18 cellular contexts compared by ENCODE assay signal in genomic region chr19:47704656-47705055, GRCh38. TPM values are rescaled to one million over a fixed set of nuclear protein-coding genes. Genes with fewer than 3 reads are reported as not detected.
A peak's percentile ranks its signal among the peaks of the same experiment; 100 is the strongest.
DNase-seq lines count a peak whose midpoint lies in the region; ATAC-seq, FAIRE-seq and TF ChIP-seq lines count a peak whose summit lies in the region.
"Had no signal": no experiment of that assay in that cellular context is flagged by ENCODE, and none has a peak within 500 bp of the region (broad histone marks: within the 10 kb centered on the region; RNA-seq: fewer than 3 reads in every experiment).

No MANE protein-coding gene starts in this region.

- H3K18ac ChIP-seq in H1 (ENCODE audit: extremely low read depth, low read length): no peak overlapping the region

- DNase-seq in HepG2 (ENCODE audit: low spot score) (no peak), right lobe of liver (no peak), H1 (ENCODE audit: low read depth in 1 of 2, low spot score in 2 of 2) (no peak), osteoblast (ENCODE audit: insufficient read length, low spot score, missing footprints) (peak; percentile 37), NCI-H1105 treated with DMSO at 0.1 percent for 48 hours (lab: John Stamatoyannopoulos, UW) (no peak), breast epithelium (ENCODE audit: low spot score in 2 of 2) (no peak)
- no peak for DNase-seq in effector CD4-positive, alpha-beta T cell
- DNase-seq: 8988T; AML-193; Caco-2; CD8-positive, alpha-beta memory T cell; DND-41; GDM1 had no signal

- H3K9ac ChIP-seq in HepG2 (ENCODE audit: insufficient read depth, low read depth, low read length): no peak overlapping the region
- H3K9ac ChIP-seq in H1 (replicated peaks in 1 of 4; ENCODE audit: extremely low read depth in 1 of 4, low read depth in 3 of 4, low read length in 3 of 4): no peak overlapping the region
- H3K9ac ChIP-seq: BLaER1 had no signal

- no peak overlapping the region for H2AK5ac ChIP-seq in H1 (ENCODE audit: low read depth, low read length)

- H4K5ac ChIP-seq in H1 (ENCODE audit: insufficient read length, low read depth, low read length): no peak overlapping the region

- H3K4me1 ChIP-seq in HepG2 (ENCODE audit: insufficient read depth, low read length): no peaks in the 10 kb centered on the region
- no peaks in the 10 kb centered on the region for H3K4me1 ChIP-seq in right lobe of liver
- H3K4me1 ChIP-seq in H1 (replicated peaks in 1 of 4; ENCODE audit: control insufficient read depth in 3 of 4, insufficient read depth in 4 of 4, low read length in 3 of 4): no peaks in the 10 kb centered on the region
- H3K4me1 ChIP-seq in osteoblast (ENCODE audit: insufficient read depth, low read length): no peaks in the 10 kb centered on the region
- no peaks in the 10 kb centered on the region for H3K4me1 ChIP-seq in breast epithelium
- H3K4me1 ChIP-seq: Caco-2 had no signal

- TF ChIP-seq POLR2A in HepG2 (IDR thresholded peaks at IDR 0.05; ENCODE audit: insufficient read depth in 1 of 2, low read depth in 2 of 2, low read length in 2 of 2) (no peak), right lobe of liver (IDR thresholded peaks at IDR 0.05) (no peak), H1 (IDR thresholded peaks at IDR 0.05; ENCODE audit: control extremely low read depth in 1 of 2, low read depth in 2 of 2, low read length in 2 of 2) (no peak), breast epithelium (IDR thresholded peaks at IDR 0.05) (no peak)

- ATAC-seq in HepG2: no peak
- no peak for ATAC-seq in right lobe of liver
- ATAC-seq: HCT116 had no signal

- H3K4me2 ChIP-seq in HepG2 (ENCODE audit: low read depth, low read length) (no peak overlapping the region), H1 (ENCODE audit: insufficient read depth in 1 of 2, low read depth in 2 of 2, low read length in 2 of 2) (no peak overlapping the region), osteoblast (ENCODE audit: insufficient read depth, low read length) (no peak overlapping the region)
- H3K4me2 ChIP-seq: BLaER1 had no signal

- H2BK120ac ChIP-seq in H1 (replicated peaks; ENCODE audit: low read depth, low read length): no peak overlapping the region

- H3K4me3 ChIP-seq in HepG2 (replicated peaks in 1 of 3; ENCODE audit: insufficient read depth in 1 of 3, low read depth in 2 of 3, low read length in 3 of 3) (no peak overlapping the region), right lobe of liver (no peak overlapping the region), H1 (ENCODE audit: extremely low read depth in 1 of 4, insufficient read depth in 2 of 4, low read depth in 3 of 4, low read length in 4 of 4) (no peak overlapping the region), osteoblast (ENCODE audit: insufficient read depth, low read length) (no peak overlapping the region), breast epithelium (no peak overlapping the region)
- H3K4me3 ChIP-seq: BLaER1 had no signal

- H3K27me3 ChIP-seq in HepG2 (ENCODE audit: control insufficient read depth in 1 of 2, insufficient read depth in 2 of 2, low read length in 2 of 2) (no peaks in the 10 kb centered on the region; a peak in 1 of 5 replicates), right lobe of liver (no peaks in the 10 kb centered on the region), H1 (replicated peaks in 1 of 4; ENCODE audit: control insufficient read depth in 3 of 4, extremely low read depth in 1 of 4, insufficient read depth in 3 of 4, low read length in 3 of 4) (no peaks in the 10 kb centered on the region), osteoblast (ENCODE audit: insufficient read depth, low read length) (no peaks in the 10 kb centered on the region), breast epithelium (no peaks in the 10 kb centered on the region)
- H3K27me3 ChIP-seq: BLaER1 had no signal

- no peak overlapping the region for H2BK5ac ChIP-seq in H1 (ENCODE audit: low read depth, low read length)

- H3K27ac ChIP-seq in HepG2 (ENCODE audit: extremely low read length, insufficient read depth, low read length) (no peak overlapping the region), right lobe of liver (no peak overlapping the region), H1 (ENCODE audit: low read depth, low read length) (no peak overlapping the region), osteoblast (ENCODE audit: low read depth, low read length) (no peak overlapping the region), breast epithelium (no peak overlapping the region)
- H3K27ac ChIP-seq: BLaER1 had no signal

- CTCF ChIA-PET in HepG2 (lab: Yijun Ruan, JAX; ENCODE audit: low intra/inter-chr PET ratio, low total read pairs): no interaction called here
- CTCF ChIA-PET in H1 (lab: Charles Lee; ENCODE audit: partially characterized antibody): interaction anchor here (0.6 to 24.9 kb wide), 10 partner anchors 8 to 265 kb away, joined by 3 to 436 read pairs (median 17); partner anchors contain the start of genes EHD2 and KPTN

- BruUV-seq in HepG2 (replicated peaks; lab: Mats Ljungman, UMichigan): no TSS peak

- H3K23ac ChIP-seq in H1 (ENCODE audit: insufficient read length): no peak overlapping the region

- H3K79me2 ChIP-seq in HepG2 (ENCODE audit: insufficient read depth, low read length) (no peaks in the 10 kb centered on the region), H1 (ENCODE audit: control insufficient read depth in 1 of 2, insufficient read depth in 2 of 2, low read length in 2 of 2) (no peaks in the 10 kb centered on the region), osteoblast (ENCODE audit: insufficient read depth, low read length) (no peaks in the 10 kb centered on the region)

- H4K20me1 ChIP-seq in HepG2 (ENCODE audit: insufficient read depth, low read length) (no peaks in the 10 kb centered on the region), H1 (replicated peaks in 1 of 2; ENCODE audit: control insufficient read depth in 1 of 2, insufficient read depth in 2 of 2, low read length in 2 of 2) (no peaks in the 10 kb centered on the region), osteoblast (ENCODE audit: insufficient read depth, low read length) (no peaks in the 10 kb centered on the region)

- in situ Hi-C loops in HepG2 (cut with HindIII; ENCODE audit: extremely low pct_ligation_motif_present, low pct_unique_long_range_greater_than_20kb): loop anchor here (5.0 kb wide), 1 partner anchor 38 kb away; no protein-coding TSS in a partner anchor

- no peak overlapping the region for H3K14ac ChIP-seq in H1 (ENCODE audit: insufficient read length)

- POLR2A ChIA-PET in HepG2 (lab: Yijun Ruan, JAX): no interaction called here
- POLR2A ChIA-PET in H1 (lab: Charles Lee; ENCODE audit: partially characterized antibody): interaction anchor here (1.3 kb wide), 1 partner anchor 47 kb away, joined by 3 read pairs; no protein-coding TSS in a partner anchor

- WGBS in HepG2 (ENCODE audit: low lambda C conversion rate): 78% methylated on average over 3 of the region's 3 CpGs
- 90% methylated on average over 3 of the region's 3 CpGs for WGBS in right lobe of liver (ENCODE audit: insufficient coverage, low coverage, low lambda C conversion rate, missing lambda C conversion rate)
- WGBS in H1 (ENCODE audit: extremely low coverage in 1 of 2, insufficient coverage in 1 of 2, insufficient read length in 1 of 2, insufficient replicate concordance in 2 of 2, low coverage in 1 of 2, low lambda C conversion rate in 2 of 2, missing lambda C conversion rate in 1 of 2), 2 experiments: 87% methylated on average over 3 of the region's 3 CpGs; no CpG with 5 or more reads in 1 of the 2 experiments

- no peak for TF ChIP-seq RAD21 in HepG2 (CRISPR knock-in tag; IDR thresholded peaks at IDR 0.05)
- no peak for TF ChIP-seq RAD21 in H1 (IDR thresholded peaks at IDR 0.05 in 1 of 2, conservative IDR thresholded peaks at IDR 0.05 in 1 of 2; ENCODE audit: low read depth in 2 of 2, low read length in 2 of 2)

- H2BK20ac ChIP-seq in H1 (ENCODE audit: low read length): no peak overlapping the region

- H3K23me2 ChIP-seq in H1 (ENCODE audit: low read depth, low read length): no peaks in the 10 kb centered on the region

- no peak overlapping the region for H2BK15ac ChIP-seq in H1 (ENCODE audit: low read length)

- no peak for TF ChIP-seq CTCF in HepG2 (CRISPR knock-in tag; IDR thresholded peaks at IDR 0.05)
- no peak for TF ChIP-seq CTCF in right lobe of liver (IDR thresholded peaks at IDR 0.05)
- no peak for TF ChIP-seq CTCF in H1 (IDR thresholded peaks at IDR 0.05; ENCODE audit: control extremely low read depth in 1 of 3, insufficient read depth in 1 of 3, low read depth in 1 of 3, low read length in 3 of 3)
- TF ChIP-seq CTCF in osteoblast (IDR thresholded peaks at IDR 0.05; ENCODE audit: extremely low read depth, low read depth, low read length): no peak
- TF ChIP-seq CTCF in breast epithelium (IDR thresholded peaks at IDR 0.05): no peak

- FAIRE-seq in HepG2 (lab: Jason Lieb, UNC) (no peak), H1 (lab: Jason Lieb, UNC) (no peak)
- FAIRE-seq: GM12892, GM19239, H54 had no signal

- H4K8ac ChIP-seq in H1 (ENCODE audit: extremely low read depth, insufficient read depth, low read length): 0 out of 2 replicates have a peak overlapping the region, but pooled peaks have one; percentile 35

- intact Hi-C loops in HepG2 (cut with micrococcal nuclease; ENCODE audit: unreplicated experiment): no loop called here
- intact Hi-C loops in right lobe of liver (cut with DNase I): no loop called here
- intact Hi-C loops in breast epithelium (cut with DNase I; ENCODE audit: low total_unique reads): loop anchor here (5.0 kb wide), 1 partner anchor 92 kb away; no protein-coding TSS in a partner anchor

- no peak overlapping the region for H3K56ac ChIP-seq in H1 (replicated peaks; ENCODE audit: insufficient read length, low read depth, low read length)

- H3K4ac ChIP-seq in H1 (replicated peaks; ENCODE audit: insufficient read length, low read depth, low read length): no peak overlapping the region

- H3K9me3 ChIP-seq in HepG2 (ENCODE audit: low read length) (no peaks in the 10 kb centered on the region), right lobe of liver (no peaks in the 10 kb centered on the region), H1 (ENCODE audit: insufficient read depth in 2 of 2, low read depth in 1 of 2, low read length in 1 of 2) (no peaks in the 10 kb centered on the region), osteoblast (ENCODE audit: low read depth, low read length) (no peaks in the 10 kb centered on the region), breast epithelium (no peaks in the 10 kb centered on the region)
- H3K9me3 ChIP-seq: BLaER1, Caco-2 had no signal

- H3K36me3 ChIP-seq in HepG2 (replicated peaks in 1 of 2; ENCODE audit: control insufficient read depth in 1 of 2, insufficient read depth in 2 of 2, low read length in 2 of 2): peaks cover 0 to 5% of the 10 kb centered on the region in 2 experiments; a peak in 1 of 5 replicates
- H3K36me3 ChIP-seq in right lobe of liver: peaks cover 0 to 27% (median 4%) of the 10 kb centered on the region in 4 donors
- H3K36me3 ChIP-seq in H1 (ENCODE audit: control insufficient read depth in 2 of 4, insufficient read depth in 4 of 4, low read length in 3 of 4): peaks cover 0 to 19% (median 3%) of the 10 kb centered on the region in 4 experiments; a peak in 5 of 8 replicates
- H3K36me3 ChIP-seq in osteoblast (ENCODE audit: insufficient read depth, low read length): peaks cover 15% of the 10 kb centered on the region
- peaks cover 10% of the 10 kb centered on the region for H3K36me3 ChIP-seq in breast epithelium

- H2BK12ac ChIP-seq in H1 (ENCODE audit: low read depth, low read length): no peak overlapping the region

- H2AFZ ChIP-seq in HepG2 (ENCODE audit: low read length) (no peak overlapping the region), H1 (ENCODE audit: low read length) (no peak overlapping the region), osteoblast (ENCODE audit: low read length) (no peak overlapping the region)

- TF ChIP-seq EP300 in HepG2 (IDR thresholded peaks at IDR 0.05; ENCODE audit: low read depth in 2 of 2, low read length in 2 of 2) (no peak), HepG2 (CRISPR knock-in tag; IDR thresholded peaks at IDR 0.05; ENCODE audit: borderline replicate concordance) (no peak), H1 (IDR thresholded peaks at IDR 0.05; ENCODE audit: borderline replicate concordance in 1 of 2, low read depth in 2 of 2, low read length in 2 of 2) (no peak)

- H4K91ac ChIP-seq in H1 (replicated peaks; ENCODE audit: insufficient read length, low read length): no peak overlapping the region

- H3K79me1 ChIP-seq in H1 (ENCODE audit: low read depth, low read length): no peaks in the 10 kb centered on the region

RNA-seq across cellular contexts. Expression of gene EHD2, which starts 8.6 kb away (rescaled TPM):
- total RNA-seq in HepG2 (2016; rRNA removed; fragmentation: Illumina TruSeq; extraction: Trizol): 0.08 and 0.09 TPM in 2 replicates
- total RNA-seq in HepG2 (2016; cell fraction: cytosol; rRNA removed; fragmentation: Illumina TruSeq; extraction: Trizol; ENCODE audit: low read depth): not detected in 2 replicates
- total RNA-seq in HepG2 (2016; cell fraction: insoluble cytoplasmic fraction; rRNA removed; fragmentation: Illumina TruSeq; extraction: Trizol): not detected in 2 replicates
- not detected in 2 replicates for total RNA-seq in HepG2 (2016; cell fraction: membrane; rRNA removed; fragmentation: Illumina TruSeq; extraction: Trizol)
- not detected in 2 replicates for total RNA-seq in HepG2 (2016; cell fraction: nucleus; rRNA removed; fragmentation: Illumina TruSeq; extraction: Trizol)
- 0.28 and 0.33 TPM in 2 replicates for polyA plus RNA-seq in HepG2 (2011; rRNA removed)
- polyA plus RNA-seq in HepG2 (2011; cell fraction: cytosol; rRNA removed): 0.25 and 0.33 TPM in 2 replicates
- 1.2 and 1.3 TPM in 2 replicates for polyA plus RNA-seq in HepG2 (2011; cell fraction: nucleus; rRNA removed)
- polyA plus RNA-seq in HepG2 (2012): 0.37 and 0.80 TPM in 2 replicates
- not detected in 2 replicates for polyA plus RNA-seq in HepG2 (2016; cell fraction: cytosol; fragmentation: Illumina TruSeq; extraction: Trizol; ENCODE audit: low read depth)
- 0.05 TPM in 1 of 2 replicates, not detected in the other for polyA plus RNA-seq in HepG2 (2016; cell fraction: insoluble cytoplasmic fraction; fragmentation: Illumina TruSeq; extraction: Trizol; ENCODE audit: low read depth)
- not detected in 2 replicates for polyA plus RNA-seq in HepG2 (2016; cell fraction: membrane; fragmentation: Illumina TruSeq; extraction: Trizol; ENCODE audit: low read depth)
- not detected in 2 replicates for polyA plus RNA-seq in HepG2 (2016; cell fraction: nucleus; fragmentation: Illumina TruSeq; extraction: Trizol; ENCODE audit: insufficient read depth, low read depth)
- polyA minus RNA-seq in HepG2 (2011; rRNA and poly(A)+ RNA removed; ENCODE audit: low replicate concordance): 0.46 and 5.6 TPM in 2 replicates
- 0.53 and 1.3 TPM in 2 replicates for polyA minus RNA-seq in HepG2 (2011; cell fraction: cytosol; rRNA and poly(A)+ RNA removed)
- polyA minus RNA-seq in HepG2 (2011; cell fraction: nucleus; rRNA and poly(A)+ RNA removed): 0.26 and 0.87 TPM in 2 replicates
- 10 to 100 TPM in 3 of 6 experiments, 1 to 10 TPM in 3; 3.6 to 20.2 (median 12.8) TPM for total RNA-seq in right lobe of liver
- 13.0 and 14.3 TPM in 2 replicates for total RNA-seq in H1 (2021; fragmentation: NEBNext Ultra II Directional; extraction: Animal tissue kit (Norgen Biotek cat#: 25700))
- polyA plus RNA-seq in H1 (2011; rRNA removed): 4.5 and 12.4 TPM in 2 replicates
- polyA plus RNA-seq in H1 (2011; cell fraction: cytosol; rRNA removed): 4.1 TPM
- 5.8 TPM for polyA plus RNA-seq in H1 (2011; cell fraction: nucleus; rRNA removed)
- 9.5 to 14.8 TPM (median 12.7 TPM) in 4 replicates for polyA plus RNA-seq in H1 (2012, experiment 1 of 2)
- polyA plus RNA-seq in H1 (2012, experiment 2 of 2): 12.0 TPM
- polyA plus RNA-seq in H1 (2013, experiment 1 of 2): 9.9 TPM
- polyA plus RNA-seq in H1 (2013, experiment 2 of 2): 9.4 TPM
- polyA minus RNA-seq in H1 (2011; rRNA and poly(A)+ RNA removed): 4.0 and 4.8 TPM in 2 replicates
- 10.6 TPM for polyA minus RNA-seq in H1 (2011; cell fraction: cytosol; rRNA and poly(A)+ RNA removed)
- polyA minus RNA-seq in H1 (2011; cell fraction: nucleus; rRNA and poly(A)+ RNA removed): 5.7 TPM
- 136 and 144 TPM in 2 replicates for total RNA-seq in osteoblast
- total RNA-seq in breast epithelium: 100 to 1,000 TPM in 1 of 3 donors, 10 to 100 TPM in 2; 38.8 to 121 (median 67.2) TPM
- polyA plus RNA-seq: CD8-positive, alpha-beta memory T cell had no signal

RNA-seq across cellular contexts. Expression of gene NOP53, which starts 40.7 kb away (rescaled TPM):
- total RNA-seq in HepG2 (2016; rRNA removed; fragmentation: Illumina TruSeq; extraction: Trizol) (44.2 and 53.9 TPM in 2 replicates), right lobe of liver (100 to 1,000 TPM in 1 of 6 experiments, 10 to 100 TPM in 5; 73.6 to 105 (median 79.4) TPM), osteoblast (55.7 and 56.6 TPM in 2 replicates), breast epithelium (100 to 1,000 TPM; 391 to 498 (median 457) TPM)
- 107 and 126 TPM in 2 replicates for total RNA-seq in HepG2 (2016; cell fraction: cytosol; rRNA removed; fragmentation: Illumina TruSeq; extraction: Trizol; ENCODE audit: low read depth)
- total RNA-seq in HepG2 (2016; cell fraction: insoluble cytoplasmic fraction; rRNA removed; fragmentation: Illumina TruSeq; extraction: Trizol): 45.6 and 56.7 TPM in 2 replicates
- 135 and 149 TPM in 2 replicates for total RNA-seq in HepG2 (2016; cell fraction: membrane; rRNA removed; fragmentation: Illumina TruSeq; extraction: Trizol)
- 47.1 and 55.4 TPM in 2 replicates for total RNA-seq in HepG2 (2016; cell fraction: nucleus; rRNA removed; fragmentation: Illumina TruSeq; extraction: Trizol)
- polyA plus RNA-seq in HepG2 (2011; rRNA removed) (137 and 141 TPM in 2 replicates), H1 (2011; rRNA removed) (107 and 220 TPM in 2 replicates)
- 112 and 146 TPM in 2 replicates for polyA plus RNA-seq in HepG2 (2011; cell fraction: cytosol; rRNA removed)
- 144 and 157 TPM in 2 replicates for polyA plus RNA-seq in HepG2 (2011; cell fraction: nucleus; rRNA removed)
- 184 and 186 TPM in 2 replicates for polyA plus RNA-seq in HepG2 (2012)
- polyA plus RNA-seq in HepG2 (2016; cell fraction: cytosol; fragmentation: Illumina TruSeq; extraction: Trizol; ENCODE audit: low read depth): 140 and 165 TPM in 2 replicates
- polyA plus RNA-seq in HepG2 (2016; cell fraction: insoluble cytoplasmic fraction; fragmentation: Illumina TruSeq; extraction: Trizol; ENCODE audit: low read depth): 95.8 and 96.6 TPM in 2 replicates
- polyA plus RNA-seq in HepG2 (2016; cell fraction: membrane; fragmentation: Illumina TruSeq; extraction: Trizol; ENCODE audit: low read depth): 223 and 257 TPM in 2 replicates
- polyA plus RNA-seq in HepG2 (2016; cell fraction: nucleus; fragmentation: Illumina TruSeq; extraction: Trizol; ENCODE audit: insufficient read depth, low read depth): 129 and 142 TPM in 2 replicates
- polyA minus RNA-seq in HepG2 (2011; rRNA and poly(A)+ RNA removed; ENCODE audit: low replicate concordance): 51.2 and 58.9 TPM in 2 replicates
- 55.2 and 56.4 TPM in 2 replicates for polyA minus RNA-seq in HepG2 (2011; cell fraction: cytosol; rRNA and poly(A)+ RNA removed)
- polyA minus RNA-seq in HepG2 (2011; cell fraction: nucleus; rRNA and poly(A)+ RNA removed): 36.2 and 36.4 TPM in 2 replicates
- total RNA-seq in H1 (2021; fragmentation: NEBNext Ultra II Directional; extraction: Animal tissue kit (Norgen Biotek cat#: 25700)): 245 and 262 TPM in 2 replicates
- 290 TPM for polyA plus RNA-seq in H1 (2011; cell fraction: cytosol; rRNA removed)
- 223 TPM for polyA plus RNA-seq in H1 (2011; cell fraction: nucleus; rRNA removed)
- 377 to 540 TPM (median 444 TPM) in 4 replicates for polyA plus RNA-seq in H1 (2012, experiment 1 of 2)
- 373 TPM for polyA plus RNA-seq in H1 (2012, experiment 2 of 2)
- polyA plus RNA-seq in H1 (2013, experiment 1 of 2): 261 TPM
- 273 TPM for polyA plus RNA-seq in H1 (2013, experiment 2 of 2)
- polyA minus RNA-seq in H1 (2011; rRNA and poly(A)+ RNA removed): 54.9 and 63.7 TPM in 2 replicates
- 173 TPM for polyA minus RNA-seq in H1 (2011; cell fraction: cytosol; rRNA and poly(A)+ RNA removed)
- 99.3 TPM for polyA minus RNA-seq in H1 (2011; cell fraction: nucleus; rRNA and poly(A)+ RNA removed)

Comparison
In these comparisons a context has a peak if more than half of its experiments do, and no peak if none do; other contexts are left out.
1. RNA of gene EHD2, which starts 8.6 kb away (total RNA-seq): 136 to 144 TPM in osteoblast, 38.8 to 121 TPM in breast epithelium, 3.6 to 20.2 TPM in right lobe of liver and 13.0 to 14.3 TPM in H1; 0.08 to 0.09 TPM in HepG2; every median in the first group is over 4 times any median in the second.